ENCODE assay signal across 26 cellular contexts in genomic region chr14:32083789-32084188, GRCh38. TPM values are rescaled to one million over a fixed set of nuclear protein-coding genes. Genes with fewer than 3 reads are reported as not detected.
DNase-seq lines count a peak whose midpoint lies in the region; ATAC-seq, FAIRE-seq and TF ChIP-seq lines count a peak whose summit lies in the region.
"Had no signal": no experiment of that assay in that cellular context is flagged by ENCODE, and none has a peak within 500 bp of the region (broad histone marks: within the 10 kb centered on the region; RNA-seq: fewer than 3 reads in every experiment).

No MANE protein-coding gene starts in this region.

- H3K9me3 ChIP-seq in A549 (no peaks in the 10 kb centered on the region), mammary epithelial cell (replicated peaks; ENCODE audit: insufficient read depth, low read length) (no peaks in the 10 kb centered on the region), mucosa of descending colon (no peaks in the 10 kb centered on the region)
- H3K9me3 ChIP-seq: adrenal gland, thoracic aorta had no signal

- CTCF ChIA-PET in A549 (lab: Yijun Ruan, JAX) = interaction anchor here (2.3 kb wide), 1 partner anchor 10 kb away, joined by 6 read pairs; no protein-coding TSS in a partner anchor
- CTCF ChIA-PET in mammary epithelial cell (lab: Charles Lee; ENCODE audit: low non-redundant PET) = no interaction called here
- CTCF ChIA-PET in HEK293T (lab: Yijun Ruan, JAX) = no interaction called here

- H4K20me1 ChIP-seq in mammary epithelial cell (ENCODE audit: insufficient read depth, low read length) = no peaks in the 10 kb centered on the region

- in situ Hi-C loops in mammary epithelial cell (cut with MboI; ENCODE audit: low sequenced_read_pairs in 2 of 2) = no loop called here

- H3K4me3 ChIP-seq in A549 = no peak overlapping the region
- no peak overlapping the region for H3K4me3 ChIP-seq in mammary epithelial cell (replicated peaks in 1 of 3; ENCODE audit: insufficient read depth in 1 of 3, low read depth in 2 of 3, low read length in 3 of 3)
- H3K4me3 ChIP-seq in mucosa of descending colon = no peak overlapping the region
- H3K4me3 ChIP-seq: adrenal gland, thoracic aorta had no signal

- H3K79me2 ChIP-seq in mammary epithelial cell (ENCODE audit: insufficient read depth, low read length) = peaks cover 99% of the 10 kb centered on the region

- H3K36me3 ChIP-seq in mammary epithelial cell (ENCODE audit: insufficient read depth, low read length) (no peaks in the 10 kb centered on the region), mucosa of descending colon (ENCODE audit: low read depth) (no peaks in the 10 kb centered on the region)
- H3K36me3 ChIP-seq: adrenal gland, brain microvascular endothelial cell, thoracic aorta had no signal

- no peak for TF ChIP-seq POLR2A in A549 (IDR thresholded peaks at IDR 0.05; ENCODE audit: low read length)

- H3K4me1 ChIP-seq in A549 (peaks cover 94% of the 10 kb centered on the region), mammary epithelial cell (ENCODE audit: insufficient read depth, low read length) (peaks cover 34% of the 10 kb centered on the region), mucosa of descending colon (ENCODE audit: low read depth) (peaks cover 59% of the 10 kb centered on the region)

- no TSS peak for BruUV-seq in mammary epithelial cell (replicated peaks; lab: Mats Ljungman, UMichigan)

- no peaks in the 10 kb centered on the region for H3K27me3 ChIP-seq in mammary epithelial cell (ENCODE audit: insufficient read depth, low read length)
- H3K27me3 ChIP-seq: adrenal gland, brain microvascular endothelial cell had no signal

- ATAC-seq in A549 = peak in 1 of 2 experiments; percentile 26; a peak in 3 of 6 replicates
- ATAC-seq in mucosa of descending colon = peak; percentile 75
- ATAC-seq: activated CD8-positive, alpha-beta memory T cell treated with anti-CD3 and anti-CD28 coated beads, Interleukin-2, amount 10 ng/mL, durations not matched to agents 7 days and 5 days; activated T-cell treated with anti-CD3 and anti-CD28 coated beads, Interleukin-2, amount 50 U/mL, for 72 hours; right cardiac atrium had no signal

- TF ChIP-seq RAD21 in A549 (conservative IDR thresholded peaks at IDR 0.05 in 1 of 2, IDR thresholded peaks at IDR 0.05 in 1 of 2) = no peak

- H3K4me2 ChIP-seq in A549 (peak overlapping the region; percentile 54), mammary epithelial cell (ENCODE audit: insufficient read depth, low read depth, low read length) (peak overlapping the region; percentile 26)

- DNase-seq in A549 (ENCODE audit: low read depth in 1 of 2, low spot score in 1 of 2) (peak in 1 of 2 experiments; percentile 17), HuH-7 (ENCODE audit: low spot score) (peak; percentile 65), mammary epithelial cell (no peak), mucosa of descending colon (no peak), DMS 273 treated with DMSO at 0.1 percent for 48 hours (lab: John Stamatoyannopoulos, UW) (no peak), HEK293T (ENCODE audit: extremely low spot score) (no peak), NCI-H1436 treated with DMSO at 0.1 percent for 48 hours (lab: John Stamatoyannopoulos, UW) (no peak)
- DNase-seq in stimulated activated naive CD4-positive, alpha-beta T cell (lab: John Stamatoyannopoulos, UW) = no peak
- DNase-seq: ACHN; activated B cell treated with CpG ODN at 0.5 μM for 24 hours; activated CD4-positive, alpha-beta T cell treated with anti-CD3 and anti-CD28 coated beads, Interleukin-2, amount 50 U/mL, for 1 hour; activated CD8-positive, alpha-beta memory T cell treated with anti-CD3 and anti-CD28 coated beads, Interleukin-2, amount 10 ng/mL, durations not matched to agents 7 days and 5 days; activated naive CD4-positive, alpha-beta T cell treated with Interleukin-2 at 50 U/mL for 16 hours; activated T-cell treated with anti-CD3 and anti-CD28 coated beads, Interleukin-2, amount 50 U/mL, for 72 hours; adrenal gland; brain microvascular endothelial cell; DMS79; effector CD4-positive, alpha-beta T cell; GF-D8; kidney glomerular epithelial cell; NCI-H1048; NCI-H187 treated with DMSO at 0.1 percent for 48 hours; NCI-H526 treated with DMSO at 0.1 percent for 48 hours; right cardiac atrium; stimulated activated naive CD4-positive, alpha-beta T cell treated with Interleukin-2 at 50 U/mL for 16 hours had no signal

- no peak for TF ChIP-seq CTCF in A549 (IDR thresholded peaks at IDR 0.05)
- TF ChIP-seq CTCF in mammary epithelial cell (conservative IDR thresholded peaks at IDR 0.05 in 1 of 2, IDR thresholded peaks at IDR 0.05 in 1 of 2; ENCODE audit: extremely low read depth in 1 of 2, insufficient read depth in 1 of 2, low read depth in 1 of 2, low read length in 2 of 2) = no peak
- TF ChIP-seq CTCF in mucosa of descending colon (IDR thresholded peaks at IDR 0.05) = no peak

- no peak for FAIRE-seq in A549 (lab: Jason Lieb, UNC)

- no peak overlapping the region for H2AFZ ChIP-seq in mammary epithelial cell (ENCODE audit: low read depth, low read length)

- intact Hi-C loops in mammary epithelial cell (cut with micrococcal nuclease) = no loop called here
- intact Hi-C loops in mucosa of descending colon (cut with DNase I, micrococcal nuclease) = no loop called here

- dilution Hi-C loops in mammary epithelial cell (cut with HindIII; ENCODE audit: low sequenced_read_pairs) = no loop called here

- no peak for TF ChIP-seq EP300 in A549 (IDR thresholded peaks at IDR 0.05)

- no peak overlapping the region for H3K27ac ChIP-seq in A549
- no peak overlapping the region for H3K27ac ChIP-seq in mammary epithelial cell (ENCODE audit: insufficient read depth, low read depth, low read length)
- H3K27ac ChIP-seq: adrenal gland, brain microvascular endothelial cell, thoracic aorta had no signal

- H3K9ac ChIP-seq in mammary epithelial cell (ENCODE audit: insufficient read depth, low read length) = no peak overlapping the region

- POLR2A ChIA-PET in A549 (lab: Yijun Ruan, JAX) = no interaction called here
- POLR2A ChIA-PET in HEK293T (lab: Yijun Ruan, JAX) = interaction anchor here (0.9 kb wide), 1 partner anchor 12 kb away, joined by 3 read pairs; no protein-coding TSS in a partner anchor

TF ChIP-seq in A549, 52 proteins besides CTCF, POLR2A, EP300 and RAD21 (continues in another document):
- no peak for TF ChIP-seq PBX3 (IDR thresholded peaks at IDR 0.05)
- TF ChIP-seq HOXB5 (CRISPR knock-in tag; IDR thresholded peaks at IDR 0.05) = no peak
- TF ChIP-seq NR3C1 (IDR thresholded peaks at IDR 0.05) = no peak
- TF ChIP-seq ZFP36 (IDR thresholded peaks at IDR 0.05; ENCODE audit: borderline replicate concordance, partially characterized antibody) = no peak
- no peak for TF ChIP-seq ZNF302 (CRISPR knock-in tag; IDR thresholded peaks at IDR 0.05)
- no peak for TF ChIP-seq HOXB13 (CRISPR knock-in tag; IDR thresholded peaks at IDR 0.05; ENCODE audit: low read depth)
- TF ChIP-seq RCOR1 (IDR thresholded peaks at IDR 0.05; ENCODE audit: low read depth, low read length) = no peak
- TF ChIP-seq RARB (CRISPR knock-in tag; IDR thresholded peaks at IDR 0.05) = no peak
- TF ChIP-seq CBX8 (IDR thresholded peaks at IDR 0.05) = no peak
- no peak for TF ChIP-seq KDM5A (IDR thresholded peaks at IDR 0.05)
- no peak for TF ChIP-seq MAZ (IDR thresholded peaks at IDR 0.05; ENCODE audit: borderline replicate concordance, low read depth, low read length)
- no peak for TF ChIP-seq CHD4 (IDR thresholded peaks at IDR 0.05; ENCODE audit: borderline replicate concordance)

TF ChIP-seq in HEK293T, 16 proteins besides CTCF, POLR2A, EP300 and RAD21:
- TF ChIP-seq CTBP1 (IDR thresholded peaks at IDR 0.05; ENCODE audit: borderline replicate concordance) = no peak
- no peak for TF ChIP-seq ZNF384 (IDR thresholded peaks at IDR 0.05)
- no peak for TF ChIP-seq ELF4 (IDR thresholded peaks at IDR 0.05)
- no peak for TF ChIP-seq LEF1 (IDR thresholded peaks at IDR 0.05; ENCODE audit: borderline replicate concordance)
- no peak for TF ChIP-seq FOXM1 (IDR thresholded peaks at IDR 0.05; ENCODE audit: borderline replicate concordance)
- TF ChIP-seq L3MBTL2 (conservative IDR thresholded peaks at IDR 0.05) = no peak
- no peak for TF ChIP-seq NFRKB (IDR thresholded peaks at IDR 0.05)

RNA-seq across cellular contexts. Expression of gene ARHGAP5, which starts 6.7 kb away (rescaled TPM):
- 57.3 and 66.1 TPM in 2 replicates for polyA plus RNA-seq in A549 (2011; rRNA removed)
- polyA plus RNA-seq in A549 (2012; cell fraction: cytosol; rRNA removed) = 5.1 and 5.8 TPM in 2 replicates
- 4.5 and 9.6 TPM in 2 replicates for polyA plus RNA-seq in A549 (2012; cell fraction: nucleus; rRNA removed)
- 32.5 to 33.6 TPM (median 33.0 TPM) in 3 replicates for polyA plus RNA-seq in A549 (2017; fragmentation: RNase III; extraction: RNeasy Plus Mini Kit Qiagen cat#74134 plus additional on column Dnase treatment)
- 44.1 and 51.3 TPM in 2 replicates for polyA minus RNA-seq in A549 (2011; rRNA and poly(A)+ RNA removed)
- total RNA-seq in mammary epithelial cell = 100 to 1,000 TPM; 107 to 221 TPM
- polyA plus RNA-seq in mammary epithelial cell = 19.8 TPM
- 51.0 TPM for polyA minus RNA-seq in mammary epithelial cell
- 100 to 1,000 TPM in 2 of 3 donors, 10 to 100 TPM in 1; 94.7 to 203 (median 106) TPM for total RNA-seq in mucosa of descending colon
